Comparison of ENCODE assay signal across 1 cellular context in genomic region chr14:62409185-62409584, GRCh38.
TF ChIP-seq lines count a peak whose summit lies in the region.

No MANE protein-coding gene starts in this region.

TF ChIP-seq in IMR-90, 13 proteins besides CTCF, POLR2A, EP300 and RAD21 (continued from another document):
- TF ChIP-seq USF2 (IDR thresholded peaks at IDR 0.05; ENCODE audit: low read depth, low read length) (no peak), MAFK (IDR thresholded peaks at IDR 0.05; ENCODE audit: low read depth, low read length) (no peak), CEBPB (IDR thresholded peaks at IDR 0.05; ENCODE audit: low read depth, low read length) (no peak), NFE2L2 (IDR thresholded peaks at IDR 0.05; ENCODE audit: low read depth, low read length) (no peak), MXI1 (IDR thresholded peaks at IDR 0.05; ENCODE audit: borderline replicate concordance, low read depth, low read length) (no peak), SMC3 (IDR thresholded peaks at IDR 0.05; ENCODE audit: low read depth, low read length) (no peak), FOS (IDR thresholded peaks at IDR 0.05; ENCODE audit: low read depth, low read length) (no peak)
